8 cellular contexts compared by ENCODE assay signal in the genomic region with DNA sequence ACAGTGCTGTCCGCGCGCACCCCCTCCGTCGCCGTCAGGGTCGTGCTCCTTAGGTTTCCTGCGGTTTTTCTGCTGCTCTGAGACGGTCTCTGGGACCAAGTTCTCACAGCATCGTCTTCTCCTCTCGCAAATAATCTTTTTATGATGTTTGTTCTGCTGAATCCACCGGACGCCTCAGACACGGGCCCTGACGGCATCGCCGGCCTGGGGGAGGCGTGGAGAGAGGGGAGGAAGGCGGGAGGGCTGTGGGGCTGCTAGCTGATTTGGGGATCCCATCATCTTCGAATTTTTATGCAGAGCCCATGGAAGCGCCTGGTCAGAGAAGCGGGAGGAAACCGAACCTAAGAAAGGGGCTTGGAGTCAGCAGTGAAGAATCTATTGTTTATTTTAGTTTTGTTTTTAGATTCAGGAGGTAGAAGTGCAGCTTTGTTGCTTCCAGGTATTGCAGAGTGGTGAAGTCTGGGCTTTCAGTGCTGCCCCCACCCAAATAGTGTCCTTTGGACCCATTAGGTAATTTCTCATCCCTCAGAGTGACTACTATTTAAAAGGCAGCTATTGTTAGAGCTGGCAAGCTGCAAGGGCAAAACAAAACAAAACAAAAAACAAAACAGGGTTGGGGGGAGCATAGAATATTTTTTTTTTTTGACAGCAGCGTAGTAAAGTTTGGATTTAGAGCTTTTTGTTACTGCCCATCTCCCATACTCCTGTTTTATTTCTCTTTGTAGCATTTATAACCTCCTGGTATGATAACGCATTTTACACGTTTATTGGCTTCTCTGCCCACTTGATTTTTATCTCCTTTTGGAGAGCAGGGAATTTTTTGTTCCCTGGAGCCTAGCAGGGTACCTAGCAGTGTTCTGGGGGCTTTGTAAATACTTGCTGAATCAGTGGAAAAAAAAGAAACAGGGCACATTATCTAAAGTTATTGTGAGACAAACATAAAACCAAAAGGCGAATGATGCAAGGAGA.
DNase-seq lines count a peak whose midpoint lies in the region; ATAC-seq, FAIRE-seq and TF ChIP-seq lines count a peak whose summit lies in the region.

No MANE protein-coding gene starts in this region.

- H3K4me3 Mint-ChIP-seq in T-helper 1 cell treated with Interleukin-12 subunit alpha and Interleukin-12 subunit beta and Interleukin-4 antibody, amounts not matched to agents 30 μg/mL and 1 μg/mL, for 36 hours, result peak overlapping the region; percentile 92
- peak overlapping the region; percentile 90 to 99 (median 95) for H3K4me3 Mint-ChIP-seq in naive thymus-derived CD8-positive, alpha-beta T cell

- no peak for TF ChIP-seq POLR2A in endothelial cell of umbilical vein (IDR thresholded peaks at IDR 0.05; ENCODE audit: low read depth, low read length)

- DNase-seq in AG04449 (ENCODE audit: low read depth, low spot score) (no peak), endothelial cell of umbilical vein (ENCODE audit: low read depth, low spot score) (no peak), ureter (ENCODE audit: low spot score) (peak; percentile 47), NK-92 (lab: John Stamatoyannopoulos, UW; ENCODE audit: unreplicated experiment) (no peak)
- peak in 5 of 10 donors; percentile 9 to 71 (median 41) for DNase-seq in naive thymus-derived CD8-positive, alpha-beta T cell

- intact Hi-C loops in endothelial cell of umbilical vein (cut with micrococcal nuclease), result loop anchor here (1.0 to 10.0 kb wide), 10 partner anchors 10 to 941 kb away; a partner anchor contains a TSS

- H3K27me3 ChIP-seq in endothelial cell of umbilical vein (ENCODE audit: control insufficient read depth in 2 of 2, insufficient read depth in 2 of 2, low read length in 2 of 2), result peaks cover 5 to 22% of the 10 kb centered on the region in 2 experiments

- H3K4me3 ChIP-seq in AG04449 (ENCODE audit: low read depth, low read length), result peak overlapping the region; percentile 71
- H3K4me3 ChIP-seq in endothelial cell of umbilical vein (replicated peaks in 1 of 3; ENCODE audit: insufficient read depth in 1 of 3, low read depth in 1 of 3, low read length in 3 of 3), result peak overlapping the region; percentile 66 to 74 (median 69)

- H3K27ac Mint-ChIP-seq in T-helper 1 cell treated with Interleukin-12 subunit alpha and Interleukin-12 subunit beta and Interleukin-4 antibody, amounts not matched to agents 30 μg/mL and 1 μg/mL, for 36 hours, result peak overlapping the region; percentile 96
- H3K27ac Mint-ChIP-seq in naive thymus-derived CD8-positive, alpha-beta T cell, result peak overlapping the region; percentile 97 to 99 (median 98)

- H3K27me3 Mint-ChIP-seq in T-helper 1 cell treated with Interleukin-12 subunit alpha and Interleukin-12 subunit beta and Interleukin-4 antibody, amounts not matched to agents 30 μg/mL and 1 μg/mL, for 36 hours (ENCODE audit: low read depth), result peaks cover 27% of the 10 kb centered on the region
- no peaks in the 10 kb centered on the region for H3K27me3 Mint-ChIP-seq in naive thymus-derived CD8-positive, alpha-beta T cell

- dilution Hi-C loops in endothelial cell of umbilical vein (cut with MboI; ENCODE audit: extremely low pct_ligation_motif_present, low sequenced_read_pairs), result no loop called here

- no peaks in the 10 kb centered on the region for H4K20me1 ChIP-seq in endothelial cell of umbilical vein (replicated peaks; ENCODE audit: control insufficient read depth, extremely low read depth, insufficient read depth, low read length)

- H3K36me3 Mint-ChIP-seq in T-helper 1 cell treated with Interleukin-12 subunit alpha and Interleukin-12 subunit beta and Interleukin-4 antibody, amounts not matched to agents 30 μg/mL and 1 μg/mL, for 36 hours (ENCODE audit: low read depth), result peaks cover 6% of the 10 kb centered on the region
- no peaks in the 10 kb centered on the region for H3K36me3 Mint-ChIP-seq in naive thymus-derived CD8-positive, alpha-beta T cell

- peak; percentile 10 for ATAC-seq in GM18520 (IDR thresholded peaks at IDR 0.05; ENCODE audit: unreplicated experiment)
- peak; percentile 24 for ATAC-seq in HG02981 (IDR thresholded peaks at IDR 0.05; ENCODE audit: unreplicated experiment)
- ATAC-seq in naive thymus-derived CD8-positive, alpha-beta T cell, result peak; percentile 13 to 19

- no peaks in the 10 kb centered on the region for H3K9me3 ChIP-seq in endothelial cell of umbilical vein (replicated peaks; ENCODE audit: control insufficient read depth, insufficient read depth, low read length)

- peak overlapping the region; percentile 99 for H3K9ac ChIP-seq in endothelial cell of umbilical vein (replicated peaks; ENCODE audit: extremely low read depth, insufficient read depth, low read length)

- FAIRE-seq in endothelial cell of umbilical vein (lab: Jason Lieb, UNC), result peak; percentile 63

- peaks cover 2% of the 10 kb centered on the region for H3K79me2 ChIP-seq in endothelial cell of umbilical vein (ENCODE audit: control insufficient read depth, insufficient read depth, low read length)

- H3K27ac ChIP-seq in endothelial cell of umbilical vein (ENCODE audit: insufficient read depth, low read depth, low read length), result peak overlapping the region; percentile 94

- H3K9me1 ChIP-seq in endothelial cell of umbilical vein (replicated peaks; ENCODE audit: control insufficient read depth, extremely low read depth, insufficient read depth, low read length), result no peaks in the 10 kb centered on the region

- CTCF ChIA-PET in AG04449 (lab: Yijun Ruan, JAX), result interaction anchor here (0.6 to 1.9 kb wide), 3 partner anchors 10 to 841 kb away, joined by 3 to 5 read pairs (median 3); no protein-coding TSS in a partner anchor
- CTCF ChIA-PET in endothelial cell of umbilical vein (lab: Charles Lee), result interaction anchor here (0.6 to 2.5 kb wide), 3 partner anchors 8 to 1162 kb away, joined by 6 to 10 read pairs (median 8); no protein-coding TSS in a partner anchor

- H2AFZ ChIP-seq in endothelial cell of umbilical vein (ENCODE audit: low read depth, low read length), result peak overlapping the region; percentile 97

- H3K4me1 Mint-ChIP-seq in T-helper 1 cell treated with Interleukin-12 subunit alpha and Interleukin-12 subunit beta and Interleukin-4 antibody, amounts not matched to agents 30 μg/mL and 1 μg/mL, for 36 hours (ENCODE audit: low read depth), result peaks cover 31% of the 10 kb centered on the region
- peaks cover 17 to 36% (median 32%) of the 10 kb centered on the region in 4 donors for H3K4me1 Mint-ChIP-seq in naive thymus-derived CD8-positive, alpha-beta T cell

- POLR2A ChIA-PET in AG04449 (lab: Yijun Ruan, JAX) (interaction anchor here (1.2 to 1.9 kb wide), 4 partner anchors 11 to 122 kb away, joined by 3 to 8 read pairs (median 6); a partner anchor contains a TSS), endothelial cell of umbilical vein (lab: Charles Lee) (interaction anchor here (0.7 to 1.3 kb wide), 2 partner anchors 8 to 98 kb away, joined by 3 read pairs; no protein-coding TSS in a partner anchor)
- POLR2A ChIA-PET in naive thymus-derived CD8-positive, alpha-beta T cell (lab: Charles Lee), result interaction anchor here (0.6 to 4.1 kb wide), 25 partner anchors 10 to 1000 kb away, joined by 3 to 62 read pairs (median 7); a partner anchor contains a TSS

- BruUV-seq in endothelial cell of umbilical vein (replicated peaks; lab: Mats Ljungman, UMichigan), result no TSS peak

- H3K36me3 ChIP-seq in endothelial cell of umbilical vein (ENCODE audit: control insufficient read depth in 2 of 2, extremely low read depth in 1 of 2, insufficient read depth in 2 of 2, low read length in 2 of 2), result no peaks in the 10 kb centered on the region

- no peak for TF ChIP-seq CTCF in AG04449 (IDR thresholded peaks at IDR 0.05; ENCODE audit: insufficient read depth, low read length, missing control alignments)
- no peak for TF ChIP-seq CTCF in endothelial cell of umbilical vein (IDR thresholded peaks at IDR 0.05; ENCODE audit: extremely low read depth in 1 of 2, insufficient read depth in 1 of 2, low read depth in 1 of 2, low read length in 2 of 2)

- peak overlapping the region; percentile 92 for H3K4me2 ChIP-seq in endothelial cell of umbilical vein (ENCODE audit: insufficient read depth, low read length)

- H3K4me1 ChIP-seq in endothelial cell of umbilical vein (ENCODE audit: control insufficient read depth, extremely low read depth, insufficient read depth, low read length), result peaks cover 27% of the 10 kb centered on the region

- no peaks in the 10 kb centered on the region for H3K9me3 Mint-ChIP-seq in T-helper 1 cell treated with Interleukin-12 subunit alpha and Interleukin-12 subunit beta and Interleukin-4 antibody, amounts not matched to agents 30 μg/mL and 1 μg/mL, for 36 hours
- no peaks in the 10 kb centered on the region for H3K9me3 Mint-ChIP-seq in naive thymus-derived CD8-positive, alpha-beta T cell

TF ChIP-seq in endothelial cell of umbilical vein, 7 proteins besides CTCF, POLR2A, EP300 and RAD21:
- TF ChIP-seq GATA2 (IDR thresholded peaks at IDR 0.05; ENCODE audit: insufficient read depth, insufficient read length, low read depth, low read length) (no peak), FOS (IDR thresholded peaks at IDR 0.05; ENCODE audit: borderline replicate concordance, insufficient read depth, low read length) (no peak), JUN (IDR thresholded peaks at IDR 0.05; ENCODE audit: borderline replicate concordance, insufficient read depth, insufficient read length, low read depth) (no peak), EZH2 (IDR thresholded peaks at IDR 0.05; ENCODE audit: borderline replicate concordance, low read depth, low read length, severe bottlenecking) (no peak), POLR2AphosphoS5 (IDR thresholded peaks at IDR 0.05; ENCODE audit: insufficient read depth, low read depth, low read length) (no peak), MYC (IDR thresholded peaks at IDR 0.05; ENCODE audit: low read depth, low read length) (no peak)
- TF ChIP-seq, protein P1, sequence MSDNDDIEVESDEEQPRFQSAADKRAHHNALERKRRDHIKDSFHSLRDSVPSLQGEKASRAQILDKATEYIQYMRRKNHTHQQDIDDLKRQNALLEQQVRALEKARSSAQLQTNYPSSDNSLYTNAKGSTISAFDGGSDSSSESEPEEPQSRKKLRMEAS (IDR thresholded peaks at IDR 0.05; ENCODE audit: insufficient read depth, insufficient read length), result no peak
